In genomic region chr10:7412482-7413251, GRCh38 we compare ENCODE assay signal across 9 cellular contexts. TPM values are rescaled to one million over a fixed set of nuclear protein-coding genes. Genes with fewer than 3 reads are reported as not detected.
A peak's percentile ranks its signal among the peaks of the same experiment; 100 is the strongest.
DNase-seq lines count a peak whose midpoint lies in the region; ATAC-seq, FAIRE-seq and TF ChIP-seq lines count a peak whose summit lies in the region.
"Had no signal": no experiment of that assay in that cellular context is flagged by ENCODE, and none has a peak within 500 bp of the region (broad histone marks: within the 10 kb centered on the region; RNA-seq: fewer than 3 reads in every experiment).

No MANE protein-coding gene starts in this region.

- no peak for FAIRE-seq in HepG2 (lab: Jason Lieb, UNC)

- no peaks in the 10 kb centered on the region for H3K36me3 ChIP-seq in liver (ENCODE audit: control insufficient read depth in 4 of 4, insufficient read depth in 3 of 4, low read depth in 1 of 4, low read length in 3 of 4)
- no peaks in the 10 kb centered on the region for H3K36me3 ChIP-seq in HepG2 (replicated peaks in 1 of 2; ENCODE audit: control insufficient read depth in 1 of 2, insufficient read depth in 2 of 2, low read length in 2 of 2)
- no peaks in the 10 kb centered on the region for H3K36me3 ChIP-seq in upper lobe of right lung

- 7% methylated on average over 62 of the region's 62 CpGs for WGBS in liver
- 22% methylated on average over 29 of the region's 62 CpGs for WGBS in HepG2 (ENCODE audit: low lambda C conversion rate)

- intact Hi-C loops in HepG2 (cut with micrococcal nuclease; ENCODE audit: unreplicated experiment) (no loop called here), upper lobe of right lung (cut with DNase I) (loop anchor here (10.0 kb wide), 1 partner anchor 498 kb away; no protein-coding TSS in a partner anchor)

- H3K4me1 ChIP-seq in liver (ENCODE audit: control insufficient read depth in 4 of 4, insufficient read depth in 4 of 4, low read length in 3 of 4) (peaks cover 11 to 48% (median 30%) of the 10 kb centered on the region in 4 donors), HepG2 (ENCODE audit: insufficient read depth, low read length) (no peaks in the 10 kb centered on the region), upper lobe of right lung (peaks cover 26% of the 10 kb centered on the region)

- POLR2A ChIA-PET in HepG2 (lab: Yijun Ruan, JAX) = no interaction called here

- no TSS peak for BruUV-seq in HepG2 (replicated peaks; lab: Mats Ljungman, UMichigan)

- H3K4me3 ChIP-seq in liver (ENCODE audit: low read depth in 1 of 3, low read length in 3 of 3) (peak overlapping the region in 2 of 3 donors; percentile 7 to 19), HepG2 (replicated peaks in 1 of 3; ENCODE audit: insufficient read depth in 1 of 3, low read depth in 2 of 3, low read length in 3 of 3) (no peak overlapping the region), epithelial cell of proximal tubule (ENCODE audit: low read depth, low read length) (peak overlapping the region; percentile 18), upper lobe of right lung (peak overlapping the region; percentile 69)
- H3K4me3 ChIP-seq: SK-N-MC had no signal

- no peaks in the 10 kb centered on the region for H3K79me2 ChIP-seq in HepG2 (ENCODE audit: insufficient read depth, low read length)

- H3K27me3 Mint-ChIP-seq in nephron progenitor cell (ENCODE audit: low read depth, poor library complexity) = peaks cover 82% of the 10 kb centered on the region

- H3K9ac ChIP-seq in liver (ENCODE audit: low read depth in 1 of 2, low read length in 2 of 2) (no peak overlapping the region), HepG2 (ENCODE audit: insufficient read depth, low read depth, low read length) (no peak overlapping the region)

- H3K27me3 ChIP-seq in liver (ENCODE audit: control insufficient read depth in 4 of 4, insufficient read depth in 4 of 4, low read length in 3 of 4) (peaks cover 0 to 8% (median under 1%) of the 10 kb centered on the region in 4 donors), HepG2 (ENCODE audit: control insufficient read depth in 1 of 2, insufficient read depth in 2 of 2, low read length in 2 of 2) (peaks cover 4 to 31% of the 10 kb centered on the region in 2 experiments; a peak in 4 of 5 replicates), upper lobe of right lung (peaks cover 25% of the 10 kb centered on the region)

- peak overlapping the region; percentile 75 for H3K4me3 Mint-ChIP-seq in nephron progenitor cell

- ATAC-seq in HepG2 = no peak
- peak; percentile 47 for ATAC-seq in upper lobe of right lung
- ATAC-seq in GM21423 (IDR thresholded peaks at IDR 0.05; ENCODE audit: unreplicated experiment) = no peak

- H3K27ac ChIP-seq in liver (ENCODE audit: low read depth in 1 of 2, low read length in 2 of 2) = no peak overlapping the region
- H3K27ac ChIP-seq in HepG2 (ENCODE audit: extremely low read length, insufficient read depth, low read length) = no peak overlapping the region
- peak overlapping the region; percentile 55 for H3K27ac ChIP-seq in upper lobe of right lung
- H3K27ac ChIP-seq: SK-N-MC had no signal

- H3K4me2 ChIP-seq in HepG2 (ENCODE audit: low read depth, low read length) = no peak overlapping the region

- no peak overlapping the region for H2AFZ ChIP-seq in HepG2 (ENCODE audit: low read length)

- TF ChIP-seq EP300 in HepG2 (IDR thresholded peaks at IDR 0.05; ENCODE audit: low read depth in 2 of 2, low read length in 2 of 2) (no peak), HepG2 (CRISPR knock-in tag; IDR thresholded peaks at IDR 0.05; ENCODE audit: borderline replicate concordance) (no peak)

- no peak for TF ChIP-seq POLR2A in HepG2 (IDR thresholded peaks at IDR 0.05; ENCODE audit: insufficient read depth in 1 of 2, low read depth in 2 of 2, low read length in 2 of 2)

- no peaks in the 10 kb centered on the region for H4K20me1 ChIP-seq in HepG2 (ENCODE audit: insufficient read depth, low read length)

- peaks cover 29% of the 10 kb centered on the region for H3K4me1 Mint-ChIP-seq in nephron progenitor cell

- DNase-seq in HepG2 (ENCODE audit: low spot score) (no peak), epithelial cell of proximal tubule (ENCODE audit: low read depth) (no peak), nephron progenitor cell (peak; percentile 68), upper lobe of right lung (peak; percentile 81), COLO829 (ENCODE audit: low spot score) (no peak), NCI-H526 treated with DMSO at 0.1 percent for 48 hours (lab: John Stamatoyannopoulos, UW) (no peak)

- TF ChIP-seq RAD21 in liver (IDR thresholded peaks at IDR 0.05) (no peak), HepG2 (CRISPR knock-in tag; IDR thresholded peaks at IDR 0.05) (no peak)

- CTCF ChIA-PET in HepG2 (lab: Yijun Ruan, JAX; ENCODE audit: low intra/inter-chr PET ratio, low total read pairs) = no interaction called here

- no peaks in the 10 kb centered on the region for H3K9me3 ChIP-seq in liver (ENCODE audit: control insufficient read depth in 4 of 4, low read length in 3 of 4)
- no peaks in the 10 kb centered on the region for H3K9me3 ChIP-seq in HepG2 (ENCODE audit: low read length)
- no peaks in the 10 kb centered on the region for H3K9me3 ChIP-seq in upper lobe of right lung

- H3K36me3 Mint-ChIP-seq in nephron progenitor cell (ENCODE audit: low read depth) = no peaks in the 10 kb centered on the region

- TF ChIP-seq CTCF in liver (IDR thresholded peaks at IDR 0.05; ENCODE audit: low read depth, low read length, missing input control) (no peak), HepG2 (CRISPR knock-in tag; IDR thresholded peaks at IDR 0.05) (no peak), epithelial cell of proximal tubule (conservative IDR thresholded peaks at IDR 0.05; ENCODE audit: low read depth, low read length) (no peak), nephron progenitor cell (IDR thresholded peaks at IDR 0.05) (no peak), upper lobe of right lung (IDR thresholded peaks at IDR 0.05) (no peak)

- in situ Hi-C loops in HepG2 (cut with HindIII; ENCODE audit: extremely low pct_ligation_motif_present, low pct_unique_long_range_greater_than_20kb) = loop anchor here (10.0 kb wide), 1 partner anchor 498 kb away; no protein-coding TSS in a partner anchor

- no peaks in the 10 kb centered on the region for H3K9me3 Mint-ChIP-seq in nephron progenitor cell

- no peak overlapping the region for H3K27ac Mint-ChIP-seq in nephron progenitor cell

TF ChIP-seq in liver, 16 proteins besides CTCF, POLR2A, EP300 and RAD21 (continues in another document):
- TF ChIP-seq FOXA1 (IDR thresholded peaks at IDR 0.05) (no peak), FOXA2 (IDR thresholded peaks at IDR 0.05) (no peak), EGR1 (IDR thresholded peaks at IDR 0.05; ENCODE audit: low read depth in 2 of 2) (no peak), HNF4G (IDR thresholded peaks at IDR 0.05) (no peak), NR2F2 (IDR thresholded peaks at IDR 0.05) (no peak), RXRA (IDR thresholded peaks at IDR 0.05) (no peak)
- TF ChIP-seq, protein P1, sequence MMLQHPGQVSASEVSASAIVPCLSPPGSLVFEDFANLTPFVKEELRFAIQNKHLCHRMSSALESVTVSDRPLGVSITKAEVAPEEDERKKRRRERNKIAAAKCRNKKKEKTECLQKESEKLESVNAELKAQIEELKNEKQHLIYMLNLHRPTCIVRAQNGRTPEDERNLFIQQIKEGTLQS (IDR thresholded peaks at IDR 0.05) = no peak

TF ChIP-seq in HepG2, 621 proteins besides CTCF, POLR2A, EP300 and RAD21:
- TF ChIP-seq ZNF547 (CRISPR knock-in tag; IDR thresholded peaks at IDR 0.05) (no peak), BATF2 (CRISPR knock-in tag; IDR thresholded peaks at IDR 0.05) (no peak), RBAK (CRISPR knock-in tag; IDR thresholded peaks at IDR 0.05) (no peak), CERS6 (CRISPR knock-in tag; IDR thresholded peaks at IDR 0.05) (no peak)

RNA-seq across cellular contexts. Expression of gene SFMBT2, which starts 1.8 kb away (rescaled TPM):
- total RNA-seq in liver = 1 to 10 TPM; 2.3 to 2.8 TPM
- under 1 TPM; 0.46 to 0.76 TPM for polyA plus RNA-seq in liver
- total RNA-seq in HepG2 (2016; rRNA removed; fragmentation: Illumina TruSeq; extraction: Trizol) = 0.02 and 0.04 TPM in 2 replicates
- not detected in 2 replicates for total RNA-seq in HepG2 (2016; cell fraction: cytosol; rRNA removed; fragmentation: Illumina TruSeq; extraction: Trizol; ENCODE audit: low read depth)
- 0.02 TPM in 1 of 2 replicates, not detected in the other for total RNA-seq in HepG2 (2016; cell fraction: insoluble cytoplasmic fraction; rRNA removed; fragmentation: Illumina TruSeq; extraction: Trizol)
- total RNA-seq in HepG2 (2016; cell fraction: membrane; rRNA removed; fragmentation: Illumina TruSeq; extraction: Trizol) = not detected in 2 replicates
- 0.03 TPM in 1 of 2 replicates, not detected in the other for total RNA-seq in HepG2 (2016; cell fraction: nucleus; rRNA removed; fragmentation: Illumina TruSeq; extraction: Trizol)
- polyA plus RNA-seq in HepG2 (2011; rRNA removed) = 0.01 TPM in 2 replicates
- 0.01 TPM in 2 replicates for polyA plus RNA-seq in HepG2 (2011; cell fraction: cytosol; rRNA removed)
- 0.02 and 0.06 TPM in 2 replicates for polyA plus RNA-seq in HepG2 (2011; cell fraction: nucleus; rRNA removed)
- polyA plus RNA-seq in HepG2 (2012) = not detected in 2 replicates
- polyA plus RNA-seq in HepG2 (2016; cell fraction: cytosol; fragmentation: Illumina TruSeq; extraction: Trizol; ENCODE audit: low read depth) = not detected in 2 replicates
- not detected in 2 replicates for polyA plus RNA-seq in HepG2 (2016; cell fraction: insoluble cytoplasmic fraction; fragmentation: Illumina TruSeq; extraction: Trizol; ENCODE audit: low read depth)
- polyA plus RNA-seq in HepG2 (2016; cell fraction: membrane; fragmentation: Illumina TruSeq; extraction: Trizol; ENCODE audit: low read depth) = not detected in 2 replicates
- not detected in 2 replicates for polyA plus RNA-seq in HepG2 (2016; cell fraction: nucleus; fragmentation: Illumina TruSeq; extraction: Trizol; ENCODE audit: insufficient read depth, low read depth)
- 0.14 and 27.7 TPM in 2 replicates for polyA minus RNA-seq in HepG2 (2011; rRNA and poly(A)+ RNA removed; ENCODE audit: low replicate concordance)
- 0.09 and 0.69 TPM in 2 replicates for polyA minus RNA-seq in HepG2 (2011; cell fraction: cytosol; rRNA and poly(A)+ RNA removed)
- polyA minus RNA-seq in HepG2 (2011; cell fraction: nucleus; rRNA and poly(A)+ RNA removed) = 0.12 and 0.13 TPM in 2 replicates
- 1.2 and 2.4 TPM in 2 replicates for total RNA-seq in epithelial cell of proximal tubule
- 16.1 TPM for total RNA-seq in upper lobe of right lung

Comparison
In these comparisons a context has a peak if more than half of its experiments do, and no peak if none do; other contexts are left out.
1. H3K4me3 ChIP-seq: peak in liver (2 of 3), epithelial cell of proximal tubule (single experiment) and upper lobe of right lung (single experiment); none in HepG2 (0 of 3).
2. DNase-seq: peak in nephron progenitor cell (single experiment) and upper lobe of right lung (single experiment); none in HepG2 (single experiment), epithelial cell of proximal tubule (single experiment), COLO829 (single experiment) and NCI-H526 treated with DMSO at 0.1 percent for 48 hours (single experiment).